In genomic region chr4:38924266-38924827, GRCh38 we compare ENCODE assay signal across 17 cellular contexts.
"Had no signal": no experiment of that assay in that cellular context is flagged by ENCODE, and none has a peak within 500 bp of the region (broad histone marks: within the 10 kb centered on the region; RNA-seq: fewer than 3 reads in every experiment).

No MANE protein-coding gene starts in this region.

- ATAC-seq: activated CD8-positive, alpha-beta T cell treated with anti-CD3 and anti-CD28 coated beads for 36 hours; activated T-cell treated with anti-CD3 and anti-CD28 coated beads, Interleukin-2, amount 50 U/mL, for 4 hours; body of pancreas; gastrocnemius medialis; left lobe of liver; natural killer cell had no signal

- DNase-seq: activated B cell treated with CpG ODN at 0.5 μM for 24 hours; activated CD4-positive, alpha-beta T cell treated with anti-CD3 and anti-CD28 coated beads for 48 hours; activated CD8-positive, alpha-beta T cell treated with anti-CD3 and anti-CD28 coated beads for 36 hours; activated effector memory CD4-positive, alpha-beta T cell treated with anti-CD3 and anti-CD28 coated beads, Interleukin-2, amount 50 U/mL, for 16 hours; activated T-cell treated with anti-CD3 and anti-CD28 coated beads, Interleukin-2, amount 50 U/mL, for 4 hours; adrenal gland; body of pancreas; dermis blood vessel endothelial cell; gastrocnemius medialis; natural killer cell; occipital lobe; stimulated activated CD4-positive, alpha-beta T cell treated with anti-CD3 and anti-CD28 coated beads, Interleukin-15, amount 100 ng/mL, for 24 hours; stimulated activated CD4-positive, alpha-beta T cell treated with anti-CD3 and anti-CD28 coated beads, Interleukin-4, amount 100 ng/mL, for 1 hour; stimulated activated naive B cell treated with anti-CD40 and anti-IgM and Interleukin-4, amounts not matched to agents 10 μg/mL and 1 μg/mL and 100 μg/mL, for 72 hours; SW 1271 had no signal

- H3K27ac ChIP-seq: adrenal gland, body of pancreas, gastrocnemius medialis, skin epidermis had no signal

- H3K4me3 ChIP-seq: adrenal gland, body of pancreas, gastrocnemius medialis, skin epidermis had no signal

- H3K27me3 ChIP-seq: adrenal gland, body of pancreas, gastrocnemius medialis had no signal

- H3K4me1 ChIP-seq: body of pancreas, gastrocnemius medialis had no signal

- H3K9me3 ChIP-seq: adrenal gland, body of pancreas, gastrocnemius medialis had no signal
